In the genomic region with DNA sequence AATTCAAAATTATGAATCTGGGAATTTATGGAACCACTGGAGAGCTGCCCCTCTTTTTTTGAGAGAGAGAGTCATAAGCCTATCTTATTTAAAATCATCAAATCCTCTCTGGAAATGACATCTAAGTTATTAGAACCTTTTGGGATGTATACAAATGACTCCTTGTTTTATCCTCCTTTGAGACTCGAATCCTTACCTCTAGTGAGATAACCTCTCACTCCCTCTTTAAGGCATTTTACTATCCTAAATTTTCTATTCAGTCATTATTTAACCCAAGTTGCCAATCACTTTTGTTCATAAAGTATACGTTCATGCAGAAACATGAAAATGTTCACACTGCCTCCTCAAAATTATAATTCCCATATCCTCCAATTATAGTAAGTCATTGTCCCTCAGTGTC, we compare ENCODE assay signal across 24 cellular contexts.
"Had no signal": no experiment of that assay in that cellular context is flagged by ENCODE, and none has a peak within 500 bp of the region (broad histone marks: within the 10 kb centered on the region; RNA-seq: fewer than 3 reads in every experiment).

No MANE protein-coding gene starts in this region.

- H3K4me3 ChIP-seq: colonic mucosa, coronary artery, dorsolateral prefrontal cortex, esophagus muscularis mucosa, esophagus squamous epithelium, gastrocnemius medialis, gastroesophageal sphincter, heart left ventricle, heart right ventricle had no signal

- H3K27ac ChIP-seq: colonic mucosa, coronary artery, dorsolateral prefrontal cortex, epithelial cell of prostate, esophagus muscularis mucosa, esophagus squamous epithelium, foreskin keratinocyte, gastrocnemius medialis, gastroesophageal sphincter, heart left ventricle, heart right ventricle had no signal

- H3K27me3 ChIP-seq: colonic mucosa, dorsolateral prefrontal cortex, esophagus muscularis mucosa, esophagus squamous epithelium, foreskin keratinocyte, gastrocnemius medialis, gastroesophageal sphincter, heart left ventricle, heart right ventricle had no signal

- H3K9me3 ChIP-seq: colonic mucosa, esophagus muscularis mucosa, esophagus squamous epithelium, gastrocnemius medialis had no signal

- DNase-seq: colonic mucosa; cortex of kidney; dermis blood vessel endothelial cell; dorsolateral prefrontal cortex; effector CD4-positive, alpha-beta T cell; effector CD8-positive, alpha-beta T cell; effector memory CD4-positive, alpha-beta T cell; effector memory CD8-positive, alpha-beta T cell; endodermal cell; erythroblast; esophagus squamous epithelium; foreskin fibroblast; foreskin keratinocyte; foreskin melanocyte; gastrocnemius medialis; glutamatergic neuron; head of caudate nucleus; heart left ventricle; heart right ventricle had no signal

- H3K36me3 ChIP-seq: colonic mucosa, esophagus muscularis mucosa, esophagus squamous epithelium, gastrocnemius medialis, gastroesophageal sphincter, heart left ventricle, heart right ventricle had no signal

- ATAC-seq: effector memory CD8-positive, alpha-beta T cell; esophagus mucosa; foreskin keratinocyte; gastrocnemius medialis; gastroesophageal sphincter; heart left ventricle; heart right ventricle had no signal

- H3K4me1 ChIP-seq: colonic mucosa, esophagus squamous epithelium, foreskin keratinocyte, gastrocnemius medialis, gastroesophageal sphincter had no signal
